In genomic region chr9:33884856-33885701, GRCh38 we compare ENCODE assay signal across 9 cellular contexts.
DNase-seq lines count a peak whose midpoint lies in the region; ATAC-seq and TF ChIP-seq lines count a peak whose summit lies in the region.
"Had no signal": no experiment of that assay in that cellular context is flagged by ENCODE, and none has a peak within 500 bp of the region (broad histone marks: within the 10 kb centered on the region; RNA-seq: fewer than 3 reads in every experiment).

No MANE protein-coding gene starts in this region.

- H3K36me3 Mint-ChIP-seq in neural crest cell (ENCODE audit: low read depth) = peaks cover 4% of the 10 kb centered on the region
- H3K36me3 Mint-ChIP-seq in activated naive CD4-positive, alpha-beta T cell treated with anti-CD3 and anti-CD28 coated beads, Interleukin-2, amount 10 ng/mL, durations not matched to agents 7 days and 5 days = peaks cover 6% of the 10 kb centered on the region

- CTCF ChIA-PET in activated naive CD4-positive, alpha-beta T cell treated with anti-CD3 and anti-CD28 coated beads, Interleukin-2, amount 10 ng/mL, durations not matched to agents 7 days and 5 days (lab: Charles Lee) = no interaction called here

- H3K27me3 Mint-ChIP-seq in neural crest cell (ENCODE audit: low read depth) = no peaks in the 10 kb centered on the region
- H3K27me3 Mint-ChIP-seq in activated naive CD4-positive, alpha-beta T cell treated with anti-CD3 and anti-CD28 coated beads, Interleukin-2, amount 10 ng/mL, durations not matched to agents 7 days and 5 days = no peaks in the 10 kb centered on the region

- TF ChIP-seq CTCF in neural crest cell (conservative IDR thresholded peaks at IDR 0.05) = no peak

- no peak overlapping the region for H3K4me3 Mint-ChIP-seq in neural crest cell
- H3K4me3 Mint-ChIP-seq in activated naive CD4-positive, alpha-beta T cell treated with anti-CD3 and anti-CD28 coated beads, Interleukin-2, amount 10 ng/mL, durations not matched to agents 7 days and 5 days = no peak overlapping the region

- H3K27ac Mint-ChIP-seq in neural crest cell (ENCODE audit: unreplicated experiment) = peak overlapping the region; percentile 5
- no peak overlapping the region for H3K27ac Mint-ChIP-seq in activated naive CD4-positive, alpha-beta T cell treated with anti-CD3 and anti-CD28 coated beads, Interleukin-2, amount 10 ng/mL, durations not matched to agents 7 days and 5 days

- H3K4me1 Mint-ChIP-seq in neural crest cell = peaks cover 15% of the 10 kb centered on the region
- peaks cover 8% of the 10 kb centered on the region for H3K4me1 Mint-ChIP-seq in activated naive CD4-positive, alpha-beta T cell treated with anti-CD3 and anti-CD28 coated beads, Interleukin-2, amount 10 ng/mL, durations not matched to agents 7 days and 5 days

- no peak for ATAC-seq in GM21528 (IDR thresholded peaks at IDR 0.05; ENCODE audit: low FRiP score, unreplicated experiment)
- ATAC-seq in GM18867 (IDR thresholded peaks at IDR 0.05; ENCODE audit: unreplicated experiment) = no peak

- H3K9me3 Mint-ChIP-seq in neural crest cell = no peaks in the 10 kb centered on the region
- H3K9me3 Mint-ChIP-seq in activated naive CD4-positive, alpha-beta T cell treated with anti-CD3 and anti-CD28 coated beads, Interleukin-2, amount 10 ng/mL, durations not matched to agents 7 days and 5 days = no peaks in the 10 kb centered on the region

- DNase-seq in EL = peak; percentile 46
- peak; percentile 38 for DNase-seq in NCI-H187 treated with DMSO at 0.1 percent for 48 hours (lab: John Stamatoyannopoulos, UW)
- peak; percentile 29 for DNase-seq in brain pericyte (ENCODE audit: low read depth, low spot score)
- no peak for DNase-seq in neural crest cell (ENCODE audit: low read depth, low spot score)
- DNase-seq in activated naive CD4-positive, alpha-beta T cell treated with anti-CD3 and anti-CD28 coated beads, Interleukin-2, amount 10 ng/mL, durations not matched to agents 7 days and 5 days = no peak
- no peak for DNase-seq in HuH-7 (ENCODE audit: low spot score)
- DNase-seq: Karpas-422 had no signal

Comparison
In these comparisons a context has a peak if more than half of its experiments do, and no peak if none do; other contexts are left out.
1. DNase-seq: peak in EL (single experiment), NCI-H187 treated with DMSO at 0.1 percent for 48 hours (single experiment) and brain pericyte (single experiment); none in neural crest cell (single experiment), activated naive CD4-positive, alpha-beta T cell treated with anti-CD3 and anti-CD28 coated beads, Interleukin-2, amount 10 ng/mL, durations not matched to agents 7 days and 5 days (single experiment) and HuH-7 (single experiment).